In the genomic region with DNA sequence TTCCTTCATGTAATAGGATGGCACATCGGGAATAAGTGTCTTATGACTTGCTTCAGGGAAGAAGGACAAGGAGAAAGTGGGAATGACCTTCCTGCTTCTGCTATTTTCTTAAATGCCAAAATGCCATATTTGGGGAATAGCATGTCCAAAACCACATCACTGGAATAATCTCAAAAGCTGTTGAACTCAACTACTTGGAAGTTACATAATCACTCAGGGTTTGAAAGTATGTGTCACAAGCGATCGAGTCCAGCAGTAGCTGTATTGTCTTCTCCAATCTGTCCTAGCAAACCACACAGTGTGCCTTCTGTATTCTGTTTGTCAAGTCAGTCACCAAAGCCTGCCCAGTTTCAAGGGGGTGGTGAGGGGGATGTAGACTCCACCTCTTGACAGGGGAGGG, we compare ENCODE assay signal across 20 cellular contexts. TPM values are rescaled to one million over a fixed set of nuclear protein-coding genes. Genes with fewer than 3 reads are reported as not detected.
DNase-seq lines count a peak whose midpoint lies in the region; TF ChIP-seq lines count a peak whose summit lies in the region.
"Had no signal": no experiment of that assay in that cellular context is flagged by ENCODE, and none has a peak within 500 bp of the region (broad histone marks: within the 10 kb centered on the region; RNA-seq: fewer than 3 reads in every experiment).

No MANE protein-coding gene starts in this region.

- H3K36me3 ChIP-seq in smooth muscle cell (ENCODE audit: low read depth), result no peaks in the 10 kb centered on the region
- H3K36me3 ChIP-seq: BLaER1 treated with 17β-estradiol and CSF1 and Interleukin-3, amounts not matched to agents 10 nM and 100 nM had no signal

- H3K9ac ChIP-seq in smooth muscle cell (ENCODE audit: low read depth), result no peak overlapping the region
- H3K9ac ChIP-seq: BLaER1 treated with 17β-estradiol and CSF1 and Interleukin-3, amounts not matched to agents 10 nM and 100 nM had no signal

- peak overlapping the region; percentile 35 for H2AFZ ChIP-seq in smooth muscle cell (ENCODE audit: low read depth)

- H3K27ac ChIP-seq in smooth muscle cell (ENCODE audit: low read depth), result no peak overlapping the region
- H3K27ac ChIP-seq: BLaER1 treated with 17β-estradiol and CSF1 and Interleukin-3, amounts not matched to agents 10 nM and 100 nM; SK-N-MC had no signal

- no peaks in the 10 kb centered on the region for H3K79me2 ChIP-seq in smooth muscle cell (ENCODE audit: low read depth)

- TF ChIP-seq CTCF in cardiac fibroblast (IDR thresholded peaks at IDR 0.05; ENCODE audit: low read depth, low read length) (no peak), smooth muscle cell (IDR thresholded peaks at IDR 0.05; ENCODE audit: borderline replicate concordance, insufficient read depth, poor library complexity, severe bottlenecking) (no peak)

- no peaks in the 10 kb centered on the region for H3K9me3 ChIP-seq in smooth muscle cell (replicated peaks; ENCODE audit: low read depth)

- WGBS in smooth muscle cell (ENCODE audit: low lambda C conversion rate), result 42% methylated on average over 3 of the region's 3 CpGs

- peak overlapping the region; percentile 18 for H3K4me2 ChIP-seq in smooth muscle cell
- H3K4me2 ChIP-seq: BLaER1 treated with 17β-estradiol and CSF1 and Interleukin-3, amounts not matched to agents 10 nM and 100 nM had no signal

- H3K4me1 ChIP-seq in smooth muscle cell (ENCODE audit: low read depth), result no peaks in the 10 kb centered on the region

- H4K20me1 ChIP-seq in smooth muscle cell (ENCODE audit: low read depth), result no peaks in the 10 kb centered on the region
- H4K20me1 ChIP-seq: BLaER1 treated with 17β-estradiol and CSF1 and Interleukin-3, amounts not matched to agents 10 nM and 100 nM had no signal

- no peak overlapping the region for H3K4me3 ChIP-seq in cardiac fibroblast (replicated peaks in 1 of 2; ENCODE audit: low read depth in 2 of 2, low read length in 2 of 2)
- H3K4me3 ChIP-seq in smooth muscle cell, result no peak overlapping the region
- H3K4me3 ChIP-seq: BLaER1 treated with 17β-estradiol and CSF1 and Interleukin-3, amounts not matched to agents 10 nM and 100 nM; SK-N-MC had no signal

- H3F3A ChIP-seq in smooth muscle cell (ENCODE audit: low read depth), result no peaks in the 10 kb centered on the region

- DNase-seq in EH (ENCODE audit: low read depth) (peak; percentile 24), HT1080 (ENCODE audit: low read depth) (peak; percentile 10), cardiac fibroblast (ENCODE audit: low read depth in 2 of 2) (peak; percentile 7 to 27), smooth muscle cell (lab: John Stamatoyannopoulos, UW; ENCODE audit: unreplicated experiment) (no peak), medulla oblongata (ENCODE audit: extremely low spot score) (no peak), SKM-1 treated with dmso at 0.1 percent for 144 hours (lab: John Stamatoyannopoulos, UW; ENCODE audit: unreplicated experiment) (no peak), superior temporal gyrus (ENCODE audit: extremely low spot score) (no peak)
- DNase-seq: CD8-positive, alpha-beta memory T cell; DMS79 treated with DMSO at 0.1 percent for 48 hours; H7; IMR-90; Karpas-422; NCI-H1417 treated with DMSO at 0.1 percent for 48 hours; NCI-H2029 treated with DMSO at 0.1 percent for 48 hours; NCI-H524; T-cell had no signal

- H3K27me3 ChIP-seq in smooth muscle cell (ENCODE audit: low read depth), result no peaks in the 10 kb centered on the region
- H3K27me3 ChIP-seq: BLaER1 treated with 17β-estradiol and CSF1 and Interleukin-3, amounts not matched to agents 10 nM and 100 nM had no signal

RNA-seq across cellular contexts. Expression of gene GADL1, which starts 58.3 kb away (rescaled TPM):
- total RNA-seq in HT1080 (2014; rRNA removed; shearing (Covaris generic)), result 0.02 and 0.13 TPM in 2 replicates
- 0.06 and 0.20 TPM in 2 replicates for polyA plus RNA-seq in HT1080 (2015; cell fraction: cytosol; rRNA removed)
- polyA plus RNA-seq in HT1080 (2015; cell fraction: nucleus; rRNA removed), result 0.06 and 0.09 TPM in 2 replicates
- not detected in 2 replicates for total RNA-seq in smooth muscle cell
- polyA plus RNA-seq in smooth muscle cell, result not detected in 2 replicates
- total RNA-seq: CD8-positive, alpha-beta memory T cell; H7; HT-29; IMR-90; Right ventricle myocardium inferior; T-cell had no signal
- polyA plus RNA-seq: CD8-positive, alpha-beta memory T cell; IMR-90 had no signal

Comparison
In these comparisons a context has a peak if more than half of its experiments do, and no peak if none do; other contexts are left out.
1. DNase-seq: peak in EH (single experiment), HT1080 (single experiment) and cardiac fibroblast (2 of 2); none in smooth muscle cell (single experiment), medulla oblongata (single experiment), SKM-1 treated with dmso at 0.1 percent for 144 hours (single experiment) and superior temporal gyrus (single experiment).